Comparison of ENCODE assay signal across 26 cellular contexts in the genomic region with DNA sequence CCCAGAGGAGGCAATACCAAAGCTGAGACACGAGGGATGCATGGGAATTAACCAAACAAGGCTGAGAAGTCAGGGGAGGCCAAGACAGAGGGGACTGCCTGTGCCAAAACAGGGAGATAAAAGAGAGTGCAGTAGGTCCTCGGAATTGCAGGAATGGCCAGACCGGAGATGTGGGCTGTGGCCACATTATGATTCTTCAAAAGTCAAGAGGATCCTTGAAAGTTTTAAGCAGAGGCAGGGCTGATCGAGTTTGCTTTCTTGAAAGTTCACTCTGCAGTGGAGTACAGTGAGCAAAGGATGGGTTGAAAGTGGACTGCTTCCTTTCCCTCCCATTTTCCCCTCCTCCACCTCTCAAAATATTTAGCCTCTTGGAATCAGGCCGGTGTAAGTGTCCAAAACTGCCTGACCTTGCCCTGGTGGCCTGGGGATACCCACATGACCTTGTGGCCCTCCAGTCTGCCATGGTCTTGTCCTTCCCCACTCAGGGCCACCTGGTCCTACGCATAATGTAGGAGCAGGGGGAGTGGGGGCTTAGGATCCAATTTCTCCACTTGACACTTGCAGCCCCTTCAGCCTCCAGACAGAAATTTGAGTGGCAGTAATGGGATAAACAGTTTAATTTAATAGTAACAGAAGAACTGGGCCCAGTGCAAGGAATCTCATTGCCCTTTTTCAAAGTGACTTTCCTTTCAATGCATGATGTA.
"Had no signal": no experiment of that assay in that cellular context is flagged by ENCODE, and none has a peak within 500 bp of the region (broad histone marks: within the 10 kb centered on the region; RNA-seq: fewer than 3 reads in every experiment).

No MANE protein-coding gene starts in this region.

- H3K4me3 ChIP-seq: adrenal gland, ascending aorta, heart right ventricle, neural progenitor cell, stomach, tibial artery had no signal

- H3K9me3 ChIP-seq: adrenal gland, ascending aorta, heart right ventricle, stomach, tibial artery had no signal

- H3K27me3 ChIP-seq: adrenal gland, ascending aorta, foreskin keratinocyte, heart right ventricle, neural progenitor cell, stomach, tibial artery had no signal

- H3K9ac ChIP-seq: neural progenitor cell, parathyroid adenoma had no signal

- ATAC-seq: activated CD4-positive, CD25-positive, alpha-beta regulatory T cell treated with anti-CD3 and anti-CD28 coated beads, Interleukin-2, amount 50 U/mL, for 24 hours; foreskin keratinocyte; left ventricle myocardium superior; naive thymus-derived CD8-positive, alpha-beta T cell; right cardiac atrium; stimulated activated naive B cell treated with anti-CD40 and anti-IgM and Interleukin-4, amounts not matched to agents 10 μg/mL and 1 μg/mL and 100 μg/mL, for 72 hours had no signal

- H3K4me1 ChIP-seq: adrenal gland, foreskin keratinocyte, neural progenitor cell, parathyroid adenoma had no signal

- H3K4me2 ChIP-seq: neural progenitor cell had no signal

- H3K36me3 ChIP-seq: adrenal gland, ascending aorta, heart right ventricle, neural progenitor cell, stomach, tibial artery, WERI-Rb-1 had no signal

- H3K27ac ChIP-seq: adrenal gland, foreskin keratinocyte, neural progenitor cell, parathyroid adenoma, stomach, tibial artery, WERI-Rb-1 had no signal

- H2AFZ ChIP-seq: neural progenitor cell, parathyroid adenoma had no signal

- DNase-seq: activated CD4-positive, alpha-beta T cell treated with anti-CD3 and anti-CD28 coated beads for 48 hours; activated CD4-positive, alpha-beta T cell treated with anti-CD3 and anti-CD28 coated beads, Interleukin-2, amount 50 U/mL, for 48 hours; activated CD8-positive, alpha-beta memory T cell treated with anti-CD3 and anti-CD28 coated beads for 24 hours; activated effector memory CD4-positive, alpha-beta T cell treated with Interleukin-2 at 50 U/mL for 16 hours; activated naive CD4-positive, alpha-beta T cell treated with Interleukin-2 at 50 U/mL for 16 hours; adrenal gland; caudate nucleus; foreskin keratinocyte; heart right ventricle; kidney glomerular epithelial cell; left ventricle myocardium superior; occipital lobe; right cardiac atrium; stimulated activated CD4-positive, alpha-beta T cell treated with anti-CD3 and anti-CD28 coated beads, Interleukin-15, amount 100 ng/mL, for 24 hours; stimulated activated CD4-positive, alpha-beta T cell treated with anti-CD3 and anti-CD28 coated beads, Interleukin-2, amount 100 ng/mL, for 24 hours; stimulated activated naive B cell treated with anti-CD40 and anti-IgM and Interleukin-4, amounts not matched to agents 10 μg/mL and 1 μg/mL and 100 μg/mL, for 72 hours; stomach; SW 1271; T1000; tibial artery; WERI-Rb-1 had no signal
